Comparison of ENCODE assay signal across 1 cellular context in the genomic region with DNA sequence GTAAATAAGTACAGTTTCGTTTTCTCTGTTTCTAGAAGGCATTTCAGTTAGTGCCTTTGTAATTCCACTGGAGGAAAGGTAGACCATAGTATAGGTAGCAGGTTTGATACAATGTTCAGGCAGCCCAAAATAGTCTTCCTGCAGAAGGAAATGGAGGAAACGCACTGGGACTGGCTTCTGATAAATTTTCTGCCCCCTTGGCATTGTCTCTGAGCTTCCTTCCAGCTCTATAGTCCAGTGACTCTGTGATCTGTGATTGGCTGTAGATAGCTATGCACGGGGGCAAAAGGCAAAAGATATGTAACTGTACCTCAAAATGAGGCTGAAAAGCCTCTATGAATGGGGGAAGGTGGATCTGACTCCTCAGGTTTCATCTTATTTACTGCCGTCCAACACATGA.
TF ChIP-seq lines count a peak whose summit lies in the region.

No MANE protein-coding gene starts in this region.

TF ChIP-seq in HepG2, 621 proteins besides CTCF, POLR2A, EP300 and RAD21:
- TF ChIP-seq CCDC6 (CRISPR knock-in tag; IDR thresholded peaks at IDR 0.05) = no peak
- TF ChIP-seq SATB2 (CRISPR knock-in tag; IDR thresholded peaks at IDR 0.05) = no peak
- TF ChIP-seq SRSF4 (IDR thresholded peaks at IDR 0.05; ENCODE audit: low read depth, low read length, poor library complexity, severe bottlenecking) = no peak
- TF ChIP-seq MEIS1 (CRISPR knock-in tag; IDR thresholded peaks at IDR 0.05; ENCODE audit: borderline replicate concordance) = no peak
- TF ChIP-seq, protein P1, sequence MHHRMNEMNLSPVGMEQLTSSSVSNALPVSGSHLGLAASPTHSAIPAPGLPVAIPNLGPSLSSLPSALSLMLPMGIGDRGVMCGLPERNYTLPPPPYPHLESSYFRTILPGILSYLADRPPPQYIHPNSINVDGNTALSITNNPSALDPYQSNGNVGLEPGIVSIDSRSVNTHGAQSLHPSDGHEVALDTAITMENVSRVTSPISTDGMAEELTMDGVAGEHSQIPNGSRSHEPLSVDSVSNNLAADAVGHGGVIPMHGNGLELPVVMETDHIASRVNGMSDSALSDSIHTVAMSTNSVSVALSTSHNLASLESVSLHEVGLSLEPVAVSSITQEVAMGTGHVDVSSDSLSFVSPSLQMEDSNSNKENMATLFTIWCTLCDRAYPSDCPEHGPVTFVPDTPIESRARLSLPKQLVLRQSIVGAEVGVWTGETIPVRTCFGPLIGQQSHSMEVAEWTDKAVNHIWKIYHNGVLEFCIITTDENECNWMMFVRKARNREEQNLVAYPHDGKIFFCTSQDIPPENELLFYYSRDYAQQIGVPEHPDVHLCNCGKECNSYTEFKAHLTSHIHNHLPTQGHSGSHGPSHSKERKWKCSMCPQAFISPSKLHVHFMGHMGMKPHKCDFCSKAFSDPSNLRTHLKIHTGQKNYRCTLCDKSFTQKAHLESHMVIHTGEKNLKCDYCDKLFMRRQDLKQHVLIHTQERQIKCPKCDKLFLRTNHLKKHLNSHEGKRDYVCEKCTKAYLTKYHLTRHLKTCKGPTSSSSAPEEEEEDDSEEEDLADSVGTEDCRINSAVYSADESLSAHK (CRISPR knock-in tag; IDR thresholded peaks at IDR 0.05; ENCODE audit: borderline replicate concordance) = no peak
- TF ChIP-seq, protein P2, sequence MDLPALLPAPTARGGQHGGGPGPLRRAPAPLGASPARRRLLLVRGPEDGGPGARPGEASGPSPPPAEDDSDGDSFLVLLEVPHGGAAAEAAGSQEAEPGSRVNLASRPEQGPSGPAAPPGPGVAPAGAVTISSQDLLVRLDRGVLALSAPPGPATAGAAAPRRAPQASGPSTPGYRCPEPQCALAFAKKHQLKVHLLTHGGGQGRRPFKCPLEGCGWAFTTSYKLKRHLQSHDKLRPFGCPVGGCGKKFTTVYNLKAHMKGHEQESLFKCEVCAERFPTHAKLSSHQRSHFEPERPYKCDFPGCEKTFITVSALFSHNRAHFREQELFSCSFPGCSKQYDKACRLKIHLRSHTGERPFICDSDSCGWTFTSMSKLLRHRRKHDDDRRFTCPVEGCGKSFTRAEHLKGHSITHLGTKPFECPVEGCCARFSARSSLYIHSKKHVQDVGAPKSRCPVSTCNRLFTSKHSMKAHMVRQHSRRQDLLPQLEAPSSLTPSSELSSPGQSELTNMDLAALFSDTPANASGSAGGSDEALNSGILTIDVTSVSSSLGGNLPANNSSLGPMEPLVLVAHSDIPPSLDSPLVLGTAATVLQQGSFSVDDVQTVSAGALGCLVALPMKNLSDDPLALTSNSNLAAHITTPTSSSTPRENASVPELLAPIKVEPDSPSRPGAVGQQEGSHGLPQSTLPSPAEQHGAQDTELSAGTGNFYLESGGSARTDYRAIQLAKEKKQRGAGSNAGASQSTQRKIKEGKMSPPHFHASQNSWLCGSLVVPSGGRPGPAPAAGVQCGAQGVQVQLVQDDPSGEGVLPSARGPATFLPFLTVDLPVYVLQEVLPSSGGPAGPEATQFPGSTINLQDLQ (CRISPR knock-in tag; IDR thresholded peaks at IDR 0.05) = no peak
- no peak for TF ChIP-seq HCFC1 (IDR thresholded peaks at IDR 0.05; ENCODE audit: low read depth, low read length)
- TF ChIP-seq SIX4 (CRISPR knock-in tag; IDR thresholded peaks at IDR 0.05) = no peak
- TF ChIP-seq TOPORS (CRISPR knock-in tag; IDR thresholded peaks at IDR 0.05) = no peak
- no peak for TF ChIP-seq MXD4 (CRISPR knock-in tag; IDR thresholded peaks at IDR 0.05)
- no peak for TF ChIP-seq ZNF816 (CRISPR knock-in tag; IDR thresholded peaks at IDR 0.05; ENCODE audit: borderline replicate concordance)
- TF ChIP-seq, protein P3, sequence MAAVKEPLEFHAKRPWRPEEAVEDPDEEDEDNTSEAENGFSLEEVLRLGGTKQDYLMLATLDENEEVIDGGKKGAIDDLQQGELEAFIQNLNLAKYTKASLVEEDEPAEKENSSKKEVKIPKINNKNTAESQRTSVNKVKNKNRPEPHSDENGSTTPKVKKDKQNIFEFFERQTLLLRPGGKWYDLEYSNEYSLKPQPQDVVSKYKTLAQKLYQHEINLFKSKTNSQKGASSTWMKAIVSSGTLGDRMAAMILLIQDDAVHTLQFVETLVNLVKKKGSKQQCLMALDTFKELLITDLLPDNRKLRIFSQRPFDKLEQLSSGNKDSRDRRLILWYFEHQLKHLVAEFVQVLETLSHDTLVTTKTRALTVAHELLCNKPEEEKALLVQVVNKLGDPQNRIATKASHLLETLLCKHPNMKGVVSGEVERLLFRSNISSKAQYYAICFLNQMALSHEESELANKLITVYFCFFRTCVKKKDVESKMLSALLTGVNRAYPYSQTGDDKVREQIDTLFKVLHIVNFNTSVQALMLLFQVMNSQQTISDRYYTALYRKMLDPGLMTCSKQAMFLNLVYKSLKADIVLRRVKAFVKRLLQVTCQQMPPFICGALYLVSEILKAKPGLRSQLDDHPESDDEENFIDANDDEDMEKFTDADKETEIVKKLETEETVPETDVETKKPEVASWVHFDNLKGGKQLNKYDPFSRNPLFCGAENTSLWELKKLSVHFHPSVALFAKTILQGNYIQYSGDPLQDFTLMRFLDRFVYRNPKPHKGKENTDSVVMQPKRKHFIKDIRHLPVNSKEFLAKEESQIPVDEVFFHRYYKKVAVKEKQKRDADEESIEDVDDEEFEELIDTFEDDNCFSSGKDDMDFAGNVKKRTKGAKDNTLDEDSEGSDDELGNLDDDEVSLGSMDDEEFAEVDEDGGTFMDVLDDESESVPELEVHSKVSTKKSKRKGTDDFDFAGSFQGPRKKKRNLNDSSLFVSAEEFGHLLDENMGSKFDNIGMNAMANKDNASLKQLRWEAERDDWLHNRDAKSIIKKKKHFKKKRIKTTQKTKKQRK (IDR thresholded peaks at IDR 0.05; ENCODE audit: low read length) = no peak
- TF ChIP-seq, protein P4, sequence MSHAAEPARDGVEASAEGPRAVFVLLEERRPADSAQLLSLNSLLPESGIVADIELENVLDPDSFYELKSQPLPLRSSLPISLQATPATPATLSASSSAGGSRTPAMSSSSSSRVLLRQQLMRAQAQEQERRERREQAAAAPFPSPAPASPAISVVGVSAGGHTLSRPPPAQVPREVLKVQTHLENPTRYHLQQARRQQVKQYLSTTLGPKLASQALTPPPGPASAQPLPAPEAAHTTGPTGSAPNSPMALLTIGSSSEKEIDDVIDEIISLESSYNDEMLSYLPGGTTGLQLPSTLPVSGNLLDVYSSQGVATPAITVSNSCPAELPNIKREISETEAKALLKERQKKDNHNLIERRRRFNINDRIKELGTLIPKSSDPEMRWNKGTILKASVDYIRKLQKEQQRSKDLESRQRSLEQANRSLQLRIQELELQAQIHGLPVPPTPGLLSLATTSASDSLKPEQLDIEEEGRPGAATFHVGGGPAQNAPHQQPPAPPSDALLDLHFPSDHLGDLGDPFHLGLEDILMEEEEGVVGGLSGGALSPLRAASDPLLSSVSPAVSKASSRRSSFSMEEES (CRISPR knock-in tag; IDR thresholded peaks at IDR 0.05) = no peak
- TF ChIP-seq ZNF672 (CRISPR knock-in tag; IDR thresholded peaks at IDR 0.05) = no peak
- TF ChIP-seq, protein P5, sequence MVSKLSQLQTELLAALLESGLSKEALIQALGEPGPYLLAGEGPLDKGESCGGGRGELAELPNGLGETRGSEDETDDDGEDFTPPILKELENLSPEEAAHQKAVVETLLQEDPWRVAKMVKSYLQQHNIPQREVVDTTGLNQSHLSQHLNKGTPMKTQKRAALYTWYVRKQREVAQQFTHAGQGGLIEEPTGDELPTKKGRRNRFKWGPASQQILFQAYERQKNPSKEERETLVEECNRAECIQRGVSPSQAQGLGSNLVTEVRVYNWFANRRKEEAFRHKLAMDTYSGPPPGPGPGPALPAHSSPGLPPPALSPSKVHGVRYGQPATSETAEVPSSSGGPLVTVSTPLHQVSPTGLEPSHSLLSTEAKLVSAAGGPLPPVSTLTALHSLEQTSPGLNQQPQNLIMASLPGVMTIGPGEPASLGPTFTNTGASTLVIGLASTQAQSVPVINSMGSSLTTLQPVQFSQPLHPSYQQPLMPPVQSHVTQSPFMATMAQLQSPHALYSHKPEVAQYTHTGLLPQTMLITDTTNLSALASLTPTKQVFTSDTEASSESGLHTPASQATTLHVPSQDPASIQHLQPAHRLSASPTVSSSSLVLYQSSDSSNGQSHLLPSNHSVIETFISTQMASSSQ (IDR thresholded peaks at IDR 0.05; ENCODE audit: low read depth) = no peak
- TF ChIP-seq, protein P5 (CRISPR knock-in tag; IDR thresholded peaks at IDR 0.05; ENCODE audit: borderline replicate concordance) = no peak
- no peak for TF ChIP-seq ATRX (CRISPR knock-in tag; IDR thresholded peaks at IDR 0.05; ENCODE audit: borderline replicate concordance)
- no peak for TF ChIP-seq SIX1 (CRISPR knock-in tag; IDR thresholded peaks at IDR 0.05; ENCODE audit: borderline replicate concordance)
- no peak for TF ChIP-seq ZNF766 (CRISPR knock-in tag; IDR thresholded peaks at IDR 0.05; ENCODE audit: borderline replicate concordance)
- TF ChIP-seq ZNF205 (CRISPR knock-in tag; IDR thresholded peaks at IDR 0.05) = no peak
